8 cellular contexts compared by ENCODE assay signal in the genomic region with DNA sequence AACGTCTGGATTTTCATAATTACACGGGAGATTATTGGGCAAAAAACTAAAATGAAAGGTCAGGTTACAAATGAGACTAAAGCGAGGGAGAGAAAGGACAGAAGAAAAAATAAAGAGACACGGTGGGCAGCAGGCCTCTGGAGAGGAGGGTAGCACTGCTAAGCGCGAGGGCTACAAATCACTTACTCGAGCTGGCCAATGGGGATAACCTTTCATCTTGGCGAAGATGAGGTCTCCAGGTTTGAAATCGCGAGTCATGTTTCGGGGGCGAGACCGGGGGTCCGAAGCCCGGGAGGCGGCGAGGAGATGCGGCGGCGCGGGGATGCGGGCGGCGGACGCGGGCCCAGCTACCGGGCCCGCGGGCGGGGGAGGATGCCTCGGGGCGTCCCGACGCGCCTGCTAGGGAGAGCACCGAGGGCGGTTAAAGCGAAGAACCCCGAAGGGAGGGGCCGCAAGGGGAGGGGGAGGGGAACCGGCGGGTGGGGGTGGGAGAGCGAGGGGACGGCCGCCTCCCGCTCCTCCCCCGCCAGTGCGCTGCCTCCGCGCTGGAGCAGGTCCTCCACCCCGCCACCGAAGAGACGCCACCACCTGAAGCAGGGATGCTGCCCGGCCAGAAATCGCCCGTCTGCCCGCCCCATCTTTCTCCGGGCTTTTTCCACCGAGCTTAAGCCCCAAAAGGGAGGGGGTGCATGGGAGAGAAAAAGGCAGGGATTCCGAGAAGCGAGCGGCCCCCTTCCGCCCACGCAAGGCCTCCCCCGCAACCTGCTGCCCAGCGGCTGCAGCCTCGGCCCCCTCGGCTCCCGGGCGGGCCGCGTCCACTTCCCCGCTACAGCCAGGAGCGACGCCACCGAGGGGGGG. TPM values are rescaled to one million over a fixed set of nuclear protein-coding genes. Genes with fewer than 3 reads are reported as not detected.
DNase-seq lines count a peak whose midpoint lies in the region; ATAC-seq and TF ChIP-seq lines count a peak whose summit lies in the region.

No MANE protein-coding gene starts in this region.

- H3K27me3 ChIP-seq in HCT116 (ENCODE audit: insufficient read depth, low read length) (no peaks in the 10 kb centered on the region), ectodermal cell (ENCODE audit: control insufficient read depth, insufficient read depth, low read length, poor library complexity, severe bottlenecking) (no peaks in the 10 kb centered on the region)

- no peak overlapping the region for H2AFZ ChIP-seq in HCT116 (ENCODE audit: low read depth, low read length, poor library complexity, severe bottlenecking)

- peak; percentile 72 for ATAC-seq in HCT116

- H3K9me3 ChIP-seq in HCT116 (ENCODE audit: control insufficient read depth in 1 of 2, insufficient read depth in 1 of 2, low read depth in 1 of 2, low read length in 2 of 2) (no peaks in the 10 kb centered on the region), ectodermal cell (ENCODE audit: control insufficient read depth, low read length) (no peaks in the 10 kb centered on the region), mesodermal cell (ENCODE audit: control insufficient read depth, low read length) (no peaks in the 10 kb centered on the region)

- DNase-seq in GM12865 (ENCODE audit: low read depth) (peak; percentile 77), HCT116 (ENCODE audit: low read depth, low spot score) (no peak), NCI-H1105 (lab: John Stamatoyannopoulos, UW) (peak; percentile 85), MV-4-11 (lab: John Stamatoyannopoulos, UW) (no peak)
- DNase-seq in activated CD4-positive, alpha-beta memory T cell treated with anti-CD3 and anti-CD28 coated beads for 36 hours, result peak; percentile 77
- peak; percentile 22 to 42 for DNase-seq in stimulated activated CD8-positive, alpha-beta memory T cell treated with anti-CD3 and anti-CD28 coated beads, Interleukin-15, amount 100 ng/mL, for 4 hours (ENCODE audit: low read depth in 2 of 2)

- BruUV-seq in HCT116 (replicated peaks; lab: Mats Ljungman, UMichigan), result no TSS peak

- no peaks in the 10 kb centered on the region for H4K20me1 ChIP-seq in HCT116 (ENCODE audit: insufficient read depth)

- POLR2A ChIA-PET in HCT116 (lab: Charles Lee), result interaction anchor here (1.5 to 1.9 kb wide), 3 partner anchors 9 to 43 kb away, joined by 4 to 9 read pairs (median 6); a partner anchor contains a TSS
- POLR2A ChIA-PET in activated CD4-positive, alpha-beta memory T cell treated with anti-CD3 and anti-CD28 coated beads for 36 hours (lab: Charles Lee), result interaction anchor here (1.1 to 3.2 kb wide), 8 partner anchors 9 to 289 kb away, joined by 3 to 30 read pairs (median 8); a partner anchor contains a TSS

- no peak for TF ChIP-seq CTCF in GM12865 (IDR thresholded peaks at IDR 0.05; ENCODE audit: insufficient read depth, low read depth, low read length, missing control alignments)
- no peak for TF ChIP-seq CTCF in HCT116 (IDR thresholded peaks at IDR 0.05 in 2 of 3, conservative IDR thresholded peaks at IDR 0.05 in 1 of 3; ENCODE audit: borderline replicate concordance in 1 of 3, insufficient read depth in 1 of 3, low read depth in 2 of 3, low read length in 2 of 3)

- RAD21 ChIA-PET in HCT116 (lab: Charles Lee; ENCODE audit: low non-redundant PET in 1 of 2, low total read pairs in 2 of 2, uncharacterized antibody in 2 of 2, unreplicated experiment in 2 of 2), result interaction anchor here in 1 of 2 experiments (0.6 kb wide), 1 partner anchor 134 kb away, joined by 7 read pairs; no protein-coding TSS in a partner anchor

- no peaks in the 10 kb centered on the region for H3K9me3 Mint-ChIP-seq in activated CD4-positive, alpha-beta memory T cell treated with anti-CD3 and anti-CD28 coated beads for 36 hours

- no peaks in the 10 kb centered on the region for H3K27me3 Mint-ChIP-seq in activated CD4-positive, alpha-beta memory T cell treated with anti-CD3 and anti-CD28 coated beads for 36 hours

- peaks cover 54% of the 10 kb centered on the region for H3K4me1 Mint-ChIP-seq in activated CD4-positive, alpha-beta memory T cell treated with anti-CD3 and anti-CD28 coated beads for 36 hours (ENCODE audit: low read depth)

- H3K4me1 ChIP-seq in HCT116 (ENCODE audit: control insufficient read depth in 1 of 2, insufficient read depth in 2 of 2, low read length in 2 of 2) (peaks cover 11 to 27% of the 10 kb centered on the region in 2 experiments), ectodermal cell (ENCODE audit: control insufficient read depth, insufficient read depth, low read length) (peaks cover 15% of the 10 kb centered on the region), mesodermal cell (ENCODE audit: control insufficient read depth, insufficient read depth, low read length, poor library complexity, severe bottlenecking) (peaks cover 5% of the 10 kb centered on the region)

- no peaks in the 10 kb centered on the region for H3K9me2 ChIP-seq in HCT116 (ENCODE audit: insufficient read depth)

- CTCF ChIA-PET in HCT116 (lab: Charles Lee), result no interaction called here
- CTCF ChIA-PET in activated CD4-positive, alpha-beta memory T cell treated with anti-CD3 and anti-CD28 coated beads for 36 hours (lab: Charles Lee), result interaction anchor here (0.7 to 2.2 kb wide), 4 partner anchors 21 to 96 kb away, joined by 3 to 13 read pairs (median 4); a partner anchor contains a TSS

- no peak for TF ChIP-seq RAD21 in HCT116 (IDR thresholded peaks at IDR 0.05; ENCODE audit: low read depth)

- peaks cover 53% of the 10 kb centered on the region for H3K79me2 ChIP-seq in HCT116 (ENCODE audit: insufficient read depth, low read length)

- H3K9ac ChIP-seq in HCT116 (ENCODE audit: low read length), result peak overlapping the region; percentile 80

- WGBS in ectodermal cell, 2 experiments, result 0% methylated on average over 70 to 76 of the region's 76 CpGs
- 0 to 1% methylated on average over 19 to 33 of the region's 76 CpGs for WGBS in mesodermal cell (ENCODE audit: insufficient coverage in 2 of 2), 2 experiments

- peak overlapping the region; percentile 77 for H3K4me2 ChIP-seq in HCT116 (ENCODE audit: low read length)

- intact Hi-C loops in HCT116 (cut with micrococcal nuclease), result loop anchor here (5.0 kb wide), 1 partner anchor 42 kb away; a partner anchor contains a TSS
- intact Hi-C loops in activated CD4-positive, alpha-beta memory T cell treated with anti-CD3 and anti-CD28 coated beads for 36 hours (cut with micrococcal nuclease), result loop anchor here (2.0 to 10.0 kb wide), 4 partner anchors 23 to 1185 kb away; no protein-coding TSS in a partner anchor

- H3K4me3 ChIP-seq in GM12865 (ENCODE audit: low read depth, low read length), result peak overlapping the region; percentile 84
- H3K4me3 ChIP-seq in HCT116 (replicated peaks in 1 of 2; ENCODE audit: low read depth in 1 of 2, low read length in 2 of 2), result peak overlapping the region; percentile 79
- peak overlapping the region; percentile 96 for H3K4me3 ChIP-seq in ectodermal cell (ENCODE audit: insufficient read depth, low read depth, low read length)
- peak overlapping the region; percentile 87 for H3K4me3 ChIP-seq in mesodermal cell (ENCODE audit: extremely low read depth, insufficient read depth, low read length, poor library complexity, severe bottlenecking)

- H3K36me3 Mint-ChIP-seq in activated CD4-positive, alpha-beta memory T cell treated with anti-CD3 and anti-CD28 coated beads for 36 hours, result peaks cover 40% of the 10 kb centered on the region

- no peak for TF ChIP-seq POLR2A in HCT116 (IDR thresholded peaks at IDR 0.05; ENCODE audit: borderline replicate concordance, extremely low read depth, insufficient read depth, insufficient read length)

- peak overlapping the region; percentile 100 for H3K27ac Mint-ChIP-seq in activated CD4-positive, alpha-beta memory T cell treated with anti-CD3 and anti-CD28 coated beads for 36 hours

- H3K27ac ChIP-seq in HCT116 (ENCODE audit: low read depth, low read length), result peak overlapping the region; percentile 95
- peak overlapping the region; percentile 100 for H3K27ac ChIP-seq in ectodermal cell (ENCODE audit: insufficient read depth, low read depth, low read length, poor library complexity, severe bottlenecking)
- H3K27ac ChIP-seq in mesodermal cell (ENCODE audit: low read depth, low read length, severe bottlenecking), result peak overlapping the region; percentile 100

- H3K4me3 Mint-ChIP-seq in activated CD4-positive, alpha-beta memory T cell treated with anti-CD3 and anti-CD28 coated beads for 36 hours, result peak overlapping the region; percentile 88

- H3K36me3 ChIP-seq in HCT116 (ENCODE audit: control insufficient read depth in 1 of 2, insufficient read depth in 2 of 2, low read length in 2 of 2), result peaks cover 22 to 26% of the 10 kb centered on the region in 2 experiments
- peaks cover 19% of the 10 kb centered on the region for H3K36me3 ChIP-seq in ectodermal cell (ENCODE audit: control insufficient read depth, insufficient read depth, low read length)
- peaks cover 36% of the 10 kb centered on the region for H3K36me3 ChIP-seq in mesodermal cell (ENCODE audit: control insufficient read depth, insufficient read depth, low read length)

TF ChIP-seq in HCT116, 20 proteins besides CTCF, POLR2A, EP300 and RAD21 (continues in another document):
- TF ChIP-seq ZNF274 (IDR thresholded peaks at IDR 0.05; ENCODE audit: low read depth, low read length) (no peak), EGR1 (IDR thresholded peaks at IDR 0.05; ENCODE audit: low read depth) (peak; percentile 70)

RNA-seq across cellular contexts. Expression of a gene that starts 0.6 kb away (rescaled TPM):
- 99.1 TPM for total RNA-seq in HCT116 (2021; ENCODE audit: unreplicated experiment)
- 29.2 and 46.1 TPM in 2 replicates for polyA plus RNA-seq in HCT116 (2012)
- 100 to 1,000 TPM; 132 to 134 TPM for total RNA-seq in activated CD4-positive, alpha-beta memory T cell treated with anti-CD3 and anti-CD28 coated beads for 36 hours
- 311 TPM for polyA plus RNA-seq in ectodermal cell (2013, experiment 1 of 4)
- polyA plus RNA-seq in ectodermal cell (2013, experiment 2 of 4), result 303 TPM
- 269 TPM for polyA plus RNA-seq in ectodermal cell (2013, experiment 3 of 4)
- polyA plus RNA-seq in ectodermal cell (2013, experiment 4 of 4), result 297 TPM
- 113 TPM for polyA plus RNA-seq in mesodermal cell (2013, experiment 1 of 2)
- 155 TPM for polyA plus RNA-seq in mesodermal cell (2013, experiment 2 of 2)

RNA-seq across cellular contexts. Expression of a gene that starts 42.7 kb away (rescaled TPM):
- total RNA-seq in HCT116 (2021; ENCODE audit: unreplicated experiment), result 2.6 TPM
- polyA plus RNA-seq in HCT116 (2012), result 1.1 and 1.8 TPM in 2 replicates
- 1 to 10 TPM; 2.5 to 2.7 TPM for total RNA-seq in activated CD4-positive, alpha-beta memory T cell treated with anti-CD3 and anti-CD28 coated beads for 36 hours
- 3.4 TPM for polyA plus RNA-seq in ectodermal cell (2013, experiment 1 of 4)
- 3.7 TPM for polyA plus RNA-seq in ectodermal cell (2013, experiment 2 of 4)
- polyA plus RNA-seq in ectodermal cell (2013, experiment 3 of 4), result 4.9 TPM
- 4.7 TPM for polyA plus RNA-seq in ectodermal cell (2013, experiment 4 of 4)
- 2.0 TPM for polyA plus RNA-seq in mesodermal cell (2013, experiment 1 of 2)
- polyA plus RNA-seq in mesodermal cell (2013, experiment 2 of 2), result 1.8 TPM

Comparison
In these comparisons a context has a peak if more than half of its experiments do, and no peak if none do; other contexts are left out.
1. DNase-seq: peak in GM12865 (single experiment), NCI-H1105 (single experiment), activated CD4-positive, alpha-beta memory T cell treated with anti-CD3 and anti-CD28 coated beads for 36 hours (single experiment) and stimulated activated CD8-positive, alpha-beta memory T cell treated with anti-CD3 and anti-CD28 coated beads, Interleukin-15, amount 100 ng/mL, for 4 hours (2 of 2); none in HCT116 (single experiment) and MV-4-11 (single experiment).
2. Peak in every context shown above with its lines, with median percentiles within 50 percentile points of each other: H3K4me3 ChIP-seq and H3K27ac ChIP-seq.